Comparison of ENCODE assay signal across 8 cellular contexts in genomic region chr1:175887981-175888428, GRCh38.
DNase-seq lines count a peak whose midpoint lies in the region; ATAC-seq and TF ChIP-seq lines count a peak whose summit lies in the region.

No MANE protein-coding gene starts in this region.

- H3K27me3 Mint-ChIP-seq in memory B cell: peaks cover 3% of the 10 kb centered on the region
- H3K27me3 Mint-ChIP-seq in type B pancreatic cell: peaks cover 4% of the 10 kb centered on the region

- H3K4me3 ChIP-seq in epithelial cell of esophagus (ENCODE audit: low read length): no peak overlapping the region

- no peak overlapping the region for H3K27ac Mint-ChIP-seq in memory B cell
- no peak overlapping the region for H3K27ac Mint-ChIP-seq in type B pancreatic cell

- DNase-seq in SIG-M5 treated with dmso at 0.1 percent for 504 hours (lab: John Stamatoyannopoulos, UW; ENCODE audit: unreplicated experiment): peak; percentile 42
- DNase-seq in SIG-M5 (lab: John Stamatoyannopoulos, UW): no peak
- DNase-seq in Kasumi-1 (lab: John Stamatoyannopoulos, UW): peak; percentile 32 to 36
- peak; percentile 43 for DNase-seq in SKM-1 treated with dmso at 0.1 percent for 144 hours (lab: John Stamatoyannopoulos, UW; ENCODE audit: unreplicated experiment)
- peak; percentile 58 for DNase-seq in epithelial cell of esophagus (ENCODE audit: low read depth)
- DNase-seq in memory B cell (ENCODE audit: low spot score in 2 of 2): peak in 1 of 2 donors; percentile 17
- DNase-seq in type B pancreatic cell (ENCODE audit: extremely low spot score, unreplicated experiment): no peak

- TF ChIP-seq CTCF in epithelial cell of esophagus (IDR thresholded peaks at IDR 0.05; ENCODE audit: insufficient read depth, low read depth, low read length, missing control alignments) (peak; percentile 82), type B pancreatic cell (conservative IDR thresholded peaks at IDR 0.05) (peak; percentile 94)

- ATAC-seq in GM21619 (IDR thresholded peaks at IDR 0.05; ENCODE audit: unreplicated experiment): peak; percentile 83
- ATAC-seq in memory B cell (ENCODE audit: low read depth): peak; percentile 53

- H3K4me3 Mint-ChIP-seq in memory B cell (no peak overlapping the region), type B pancreatic cell (no peak overlapping the region)

- H3K36me3 Mint-ChIP-seq in memory B cell (no peaks in the 10 kb centered on the region), type B pancreatic cell (no peaks in the 10 kb centered on the region)

- no peaks in the 10 kb centered on the region for H3K9me3 Mint-ChIP-seq in memory B cell
- no peaks in the 10 kb centered on the region for H3K9me3 Mint-ChIP-seq in type B pancreatic cell

- H3K4me1 Mint-ChIP-seq in memory B cell (peaks cover 3% of the 10 kb centered on the region), type B pancreatic cell (ENCODE audit: unreplicated experiment) (peaks cover 15% of the 10 kb centered on the region)

Comparison
In these comparisons a context has a peak if more than half of its experiments do, and no peak if none do; other contexts are left out.
1. DNase-seq: peak in SIG-M5 treated with dmso at 0.1 percent for 504 hours (single experiment), Kasumi-1 (2 of 2), SKM-1 treated with dmso at 0.1 percent for 144 hours (single experiment) and epithelial cell of esophagus (single experiment); none in SIG-M5 (single experiment) and type B pancreatic cell (single experiment).